In genomic region chr2:224946911-224947310, GRCh38 we compare ENCODE assay signal across 8 cellular contexts.
DNase-seq lines count a peak whose midpoint lies in the region; ATAC-seq and TF ChIP-seq lines count a peak whose summit lies in the region.

No MANE protein-coding gene starts in this region.

- in situ Hi-C loops in GM13976 (cut with MboI; ENCODE audit: low sequenced_read_pairs, unreplicated experiment), result no loop called here

- H3K4me3 ChIP-seq in AG10803 (ENCODE audit: low read length), result peak overlapping the region; percentile 34

- TF ChIP-seq CTCF in AG10803 (conservative IDR thresholded peaks at IDR 0.05; ENCODE audit: low read length) (no peak), GM13976 (IDR thresholded peaks at IDR 0.05; ENCODE audit: borderline replicate concordance, control extremely low read depth, extremely low read depth, insufficient read depth, missing control alignments) (no peak), omental fat pad (IDR thresholded peaks at IDR 0.05) (no peak)

- DNase-seq in AG10803 (ENCODE audit: low read depth), result peak; percentile 81
- DNase-seq in SKM-1 treated with dmso at 0.1 percent for 144 hours (lab: John Stamatoyannopoulos, UW; ENCODE audit: unreplicated experiment), result peak; percentile 84
- peak; percentile 24 for DNase-seq in hepatic stellate cell (ENCODE audit: low spot score)
- no peak for DNase-seq in GM13976 (ENCODE audit: low spot score)
- DNase-seq in NCI-H128 (lab: John Stamatoyannopoulos, UW; ENCODE audit: unreplicated experiment), result no peak
- DNase-seq in omental fat pad (ENCODE audit: low spot score), result no peak

- ATAC-seq in GM19023 (IDR thresholded peaks at IDR 0.05; ENCODE audit: unreplicated experiment) (peak; percentile 70), HG03135 (IDR thresholded peaks at IDR 0.05; ENCODE audit: unreplicated experiment) (peak; percentile 80), omental fat pad (ENCODE audit: low FRiP score) (no peak)

Comparison
In these comparisons a context has a peak if more than half of its experiments do, and no peak if none do; other contexts are left out.
1. DNase-seq: peak in AG10803 (single experiment), SKM-1 treated with dmso at 0.1 percent for 144 hours (single experiment) and hepatic stellate cell (single experiment); none in GM13976 (single experiment), NCI-H128 (single experiment) and omental fat pad (single experiment).